1 cellular context compared by ENCODE assay signal in the genomic region with DNA sequence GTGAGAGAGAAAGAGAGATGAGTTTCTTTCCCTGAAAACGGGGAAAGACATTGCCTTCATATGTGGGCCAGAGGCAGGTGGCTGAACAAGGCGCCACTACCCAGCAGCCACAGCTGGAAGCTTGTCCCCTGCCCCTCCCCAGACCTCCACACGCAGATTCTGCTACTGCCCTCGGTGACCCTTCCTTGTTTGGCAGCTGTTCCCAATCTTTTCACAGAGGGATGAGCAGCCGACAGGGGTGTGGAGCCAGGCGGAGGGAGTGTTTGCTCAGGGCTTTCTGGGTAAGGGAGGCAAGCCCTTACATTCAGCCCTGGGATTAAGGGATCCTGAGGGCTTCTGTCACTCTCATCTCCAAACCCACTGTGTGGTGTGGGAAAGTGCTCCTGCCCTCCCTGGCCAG.
TF ChIP-seq lines count a peak whose summit lies in the region.

No MANE protein-coding gene starts in this region.

TF ChIP-seq in HepG2, 621 proteins besides CTCF, POLR2A, EP300 and RAD21:
- TF ChIP-seq ZNF782 (CRISPR knock-in tag; IDR thresholded peaks at IDR 0.05; ENCODE audit: borderline replicate concordance) (no peak), SIX1 (CRISPR knock-in tag; IDR thresholded peaks at IDR 0.05; ENCODE audit: borderline replicate concordance) (no peak), ZNF468 (CRISPR knock-in tag; IDR thresholded peaks at IDR 0.05) (no peak), BRD4 (CRISPR knock-in tag; IDR thresholded peaks at IDR 0.05) (no peak), NFE2L2 (IDR thresholded peaks at IDR 0.05; ENCODE audit: low read length) (no peak), ZFP90 (CRISPR knock-in tag; IDR thresholded peaks at IDR 0.05; ENCODE audit: borderline replicate concordance) (no peak), HDAC2 (CRISPR knock-in tag; IDR thresholded peaks at IDR 0.05) (no peak), MBNL3 (CRISPR knock-in tag; conservative IDR thresholded peaks at IDR 0.05) (no peak), PHF20 (CRISPR knock-in tag; IDR thresholded peaks at IDR 0.05) (no peak), KDM6A (CRISPR knock-in tag; IDR thresholded peaks at IDR 0.05; ENCODE audit: low read depth) (no peak), ZNF264 (CRISPR knock-in tag; IDR thresholded peaks at IDR 0.05) (no peak), HNRNPUL1 (IDR thresholded peaks at IDR 0.05; ENCODE audit: low read depth, low read length) (no peak), HOXA5 (CRISPR knock-in tag; IDR thresholded peaks at IDR 0.05) (no peak)
- TF ChIP-seq, protein P1, sequence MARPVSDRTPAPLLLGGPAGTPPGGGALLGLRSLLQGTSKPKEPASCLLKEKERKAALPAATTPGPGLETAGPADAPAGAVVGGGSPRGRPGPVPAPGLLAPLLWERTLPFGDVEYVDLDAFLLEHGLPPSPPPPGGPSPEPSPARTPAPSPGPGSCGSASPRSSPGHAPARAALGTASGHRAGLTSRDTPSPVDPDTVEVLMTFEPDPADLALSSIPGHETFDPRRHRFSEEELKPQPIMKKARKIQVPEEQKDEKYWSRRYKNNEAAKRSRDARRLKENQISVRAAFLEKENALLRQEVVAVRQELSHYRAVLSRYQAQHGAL (CRISPR knock-in tag; IDR thresholded peaks at IDR 0.05; ENCODE audit: not compliant biosample characterization), result no peak
- TF ChIP-seq, protein P2, sequence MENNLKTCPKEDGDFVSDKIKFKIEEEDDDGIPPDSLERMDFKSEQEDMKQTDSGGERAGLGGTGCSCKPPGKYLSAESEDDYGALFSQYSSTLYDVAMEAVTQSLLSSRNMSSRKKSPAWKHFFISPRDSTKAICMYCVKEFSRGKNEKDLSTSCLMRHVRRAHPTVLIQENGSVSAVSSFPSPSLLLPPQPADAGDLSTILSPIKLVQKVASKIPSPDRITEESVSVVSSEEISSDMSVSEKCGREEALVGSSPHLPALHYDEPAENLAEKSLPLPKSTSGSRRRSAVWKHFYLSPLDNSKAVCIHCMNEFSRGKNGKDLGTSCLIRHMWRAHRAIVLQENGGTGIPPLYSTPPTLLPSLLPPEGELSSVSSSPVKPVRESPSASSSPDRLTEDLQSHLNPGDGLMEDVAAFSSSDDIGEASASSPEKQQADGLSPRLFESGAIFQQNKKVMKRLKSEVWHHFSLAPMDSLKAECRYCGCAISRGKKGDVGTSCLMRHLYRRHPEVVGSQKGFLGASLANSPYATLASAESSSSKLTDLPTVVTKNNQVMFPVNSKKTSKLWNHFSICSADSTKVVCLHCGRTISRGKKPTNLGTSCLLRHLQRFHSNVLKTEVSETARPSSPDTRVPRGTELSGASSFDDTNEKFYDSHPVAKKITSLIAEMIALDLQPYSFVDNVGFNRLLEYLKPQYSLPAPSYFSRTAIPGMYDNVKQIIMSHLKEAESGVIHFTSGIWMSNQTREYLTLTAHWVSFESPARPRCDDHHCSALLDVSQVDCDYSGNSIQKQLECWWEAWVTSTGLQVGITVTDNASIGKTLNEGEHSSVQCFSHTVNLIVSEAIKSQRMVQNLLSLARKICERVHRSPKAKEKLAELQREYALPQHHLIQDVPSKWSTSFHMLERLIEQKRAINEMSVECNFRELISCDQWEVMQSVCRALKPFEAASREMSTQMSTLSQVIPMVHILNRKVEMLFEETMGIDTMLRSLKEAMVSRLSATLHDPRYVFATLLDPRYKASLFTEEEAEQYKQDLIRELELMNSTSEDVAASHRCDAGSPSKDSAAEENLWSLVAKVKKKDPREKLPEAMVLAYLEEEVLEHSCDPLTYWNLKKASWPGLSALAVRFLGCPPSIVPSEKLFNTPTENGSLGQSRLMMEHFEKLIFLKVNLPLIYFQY (CRISPR knock-in tag; IDR thresholded peaks at IDR 0.05; ENCODE audit: borderline replicate concordance), result no peak
- TF ChIP-seq, protein P3, sequence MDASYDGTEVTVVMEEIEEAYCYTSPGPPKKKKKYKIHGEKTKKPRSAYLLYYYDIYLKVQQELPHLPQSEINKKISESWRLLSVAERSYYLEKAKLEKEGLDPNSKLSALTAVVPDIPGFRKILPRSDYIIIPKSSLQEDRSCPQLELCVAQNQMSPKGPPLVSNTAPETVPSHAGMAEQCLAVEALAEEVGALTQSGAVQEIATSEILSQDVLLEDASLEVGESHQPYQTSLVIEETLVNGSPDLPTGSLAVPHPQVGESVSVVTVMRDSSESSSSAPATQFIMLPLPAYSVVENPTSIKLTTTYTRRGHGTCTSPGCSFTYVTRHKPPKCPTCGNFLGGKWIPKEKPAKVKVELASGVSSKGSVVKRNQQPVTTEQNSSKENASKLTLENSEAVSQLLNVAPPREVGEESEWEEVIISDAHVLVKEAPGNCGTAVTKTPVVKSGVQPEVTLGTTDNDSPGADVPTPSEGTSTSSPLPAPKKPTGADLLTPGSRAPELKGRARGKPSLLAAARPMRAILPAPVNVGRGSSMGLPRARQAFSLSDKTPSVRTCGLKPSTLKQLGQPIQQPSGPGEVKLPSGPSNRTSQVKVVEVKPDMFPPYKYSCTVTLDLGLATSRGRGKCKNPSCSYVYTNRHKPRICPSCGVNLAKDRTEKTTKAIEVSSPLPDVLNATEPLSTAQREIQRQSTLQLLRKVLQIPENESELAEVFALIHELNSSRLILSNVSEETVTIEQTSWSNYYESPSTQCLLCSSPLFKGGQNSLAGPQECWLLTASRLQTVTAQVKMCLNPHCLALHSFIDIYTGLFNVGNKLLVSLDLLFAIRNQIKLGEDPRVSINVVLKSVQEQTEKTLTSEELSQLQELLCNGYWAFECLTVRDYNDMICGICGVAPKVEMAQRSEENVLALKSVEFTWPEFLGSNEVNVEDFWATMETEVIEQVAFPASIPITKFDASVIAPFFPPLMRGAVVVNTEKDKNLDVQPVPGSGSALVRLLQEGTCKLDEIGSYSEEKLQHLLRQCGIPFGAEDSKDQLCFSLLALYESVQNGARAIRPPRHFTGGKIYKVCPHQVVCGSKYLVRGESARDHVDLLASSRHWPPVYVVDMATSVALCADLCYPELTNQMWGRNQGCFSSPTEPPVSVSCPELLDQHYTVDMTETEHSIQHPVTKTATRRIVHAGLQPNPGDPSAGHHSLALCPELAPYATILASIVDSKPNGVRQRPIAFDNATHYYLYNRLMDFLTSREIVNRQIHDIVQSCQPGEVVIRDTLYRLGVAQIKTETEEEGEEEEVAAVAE (CRISPR knock-in tag; IDR thresholded peaks at IDR 0.05; ENCODE audit: borderline replicate concordance), result no peak
- TF ChIP-seq, protein P4, sequence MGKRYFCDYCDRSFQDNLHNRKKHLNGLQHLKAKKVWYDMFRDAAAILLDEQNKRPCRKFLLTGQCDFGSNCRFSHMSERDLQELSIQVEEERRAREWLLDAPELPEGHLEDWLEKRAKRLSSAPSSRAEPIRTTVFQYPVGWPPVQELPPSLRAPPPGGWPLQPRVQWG (CRISPR knock-in tag; IDR thresholded peaks at IDR 0.05; ENCODE audit: borderline replicate concordance, low read depth), result no peak
- TF ChIP-seq, protein P5, sequence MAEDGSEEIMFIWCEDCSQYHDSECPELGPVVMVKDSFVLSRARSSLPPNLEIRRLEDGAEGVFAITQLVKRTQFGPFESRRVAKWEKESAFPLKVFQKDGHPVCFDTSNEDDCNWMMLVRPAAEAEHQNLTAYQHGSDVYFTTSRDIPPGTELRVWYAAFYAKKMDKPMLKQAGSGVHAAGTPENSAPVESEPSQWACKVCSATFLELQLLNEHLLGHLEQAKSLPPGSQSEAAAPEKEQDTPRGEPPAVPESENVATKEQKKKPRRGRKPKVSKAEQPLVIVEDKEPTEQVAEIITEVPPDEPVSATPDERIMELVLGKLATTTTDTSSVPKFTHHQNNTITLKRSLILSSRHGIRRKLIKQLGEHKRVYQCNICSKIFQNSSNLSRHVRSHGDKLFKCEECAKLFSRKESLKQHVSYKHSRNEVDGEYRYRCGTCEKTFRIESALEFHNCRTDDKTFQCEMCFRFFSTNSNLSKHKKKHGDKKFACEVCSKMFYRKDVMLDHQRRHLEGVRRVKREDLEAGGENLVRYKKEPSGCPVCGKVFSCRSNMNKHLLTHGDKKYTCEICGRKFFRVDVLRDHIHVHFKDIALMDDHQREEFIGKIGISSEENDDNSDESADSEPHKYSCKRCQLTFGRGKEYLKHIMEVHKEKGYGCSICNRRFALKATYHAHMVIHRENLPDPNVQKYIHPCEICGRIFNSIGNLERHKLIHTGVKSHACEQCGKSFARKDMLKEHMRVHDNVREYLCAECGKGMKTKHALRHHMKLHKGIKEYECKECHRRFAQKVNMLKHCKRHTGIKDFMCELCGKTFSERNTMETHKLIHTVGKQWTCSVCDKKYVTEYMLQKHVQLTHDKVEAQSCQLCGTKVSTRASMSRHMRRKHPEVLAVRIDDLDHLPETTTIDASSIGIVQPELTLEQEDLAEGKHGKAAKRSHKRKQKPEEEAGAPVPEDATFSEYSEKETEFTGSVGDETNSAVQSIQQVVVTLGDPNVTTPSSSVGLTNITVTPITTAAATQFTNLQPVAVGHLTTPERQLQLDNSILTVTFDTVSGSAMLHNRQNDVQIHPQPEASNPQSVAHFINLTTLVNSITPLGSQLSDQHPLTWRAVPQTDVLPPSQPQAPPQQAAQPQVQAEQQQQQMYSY (CRISPR knock-in tag; IDR thresholded peaks at IDR 0.05), result no peak
